ENCODE assay signal across 1 cellular context in the genomic region with DNA sequence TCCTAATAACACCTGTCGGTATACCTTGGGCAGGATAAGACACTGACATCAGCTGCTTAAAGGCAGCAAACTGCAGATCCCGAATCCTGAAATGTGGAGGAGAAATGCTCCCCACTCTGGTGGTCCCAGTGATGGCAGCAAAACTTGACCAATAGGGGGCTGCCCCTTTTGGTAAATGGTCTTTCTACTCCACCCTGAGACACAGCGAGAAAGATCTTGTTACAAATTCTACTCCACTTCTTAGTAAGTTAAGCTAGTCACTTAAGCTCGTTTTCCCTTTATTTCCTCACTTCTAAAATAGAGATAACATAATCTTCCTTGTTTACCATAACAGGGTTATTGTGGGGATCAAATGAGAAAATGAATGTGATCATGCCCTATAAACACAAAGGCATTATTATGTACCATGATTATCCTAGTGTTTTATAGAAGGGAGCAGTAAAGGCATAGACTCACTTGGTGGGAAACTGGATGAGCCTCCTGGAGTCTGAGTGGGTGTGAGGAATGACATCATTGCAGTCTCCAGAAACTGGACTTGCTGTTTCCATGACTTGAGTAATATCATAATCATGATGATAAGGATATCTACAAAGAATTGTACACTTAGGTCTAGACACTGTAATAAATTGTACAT.
TF ChIP-seq lines count a peak whose summit lies in the region.

No MANE protein-coding gene starts in this region.

TF ChIP-seq in HepG2, 621 proteins besides CTCF, POLR2A, EP300 and RAD21:
- TF ChIP-seq ZBTB44 (CRISPR knock-in tag; IDR thresholded peaks at IDR 0.05) (no peak), ATF7 (IDR thresholded peaks at IDR 0.05) (peak; percentile 44; the same call in 1 of the 2 replicates), ATF7 (CRISPR knock-in tag; IDR thresholded peaks at IDR 0.05) (no peak)
